ENCODE assay signal across 1 cellular context in the genomic region with DNA sequence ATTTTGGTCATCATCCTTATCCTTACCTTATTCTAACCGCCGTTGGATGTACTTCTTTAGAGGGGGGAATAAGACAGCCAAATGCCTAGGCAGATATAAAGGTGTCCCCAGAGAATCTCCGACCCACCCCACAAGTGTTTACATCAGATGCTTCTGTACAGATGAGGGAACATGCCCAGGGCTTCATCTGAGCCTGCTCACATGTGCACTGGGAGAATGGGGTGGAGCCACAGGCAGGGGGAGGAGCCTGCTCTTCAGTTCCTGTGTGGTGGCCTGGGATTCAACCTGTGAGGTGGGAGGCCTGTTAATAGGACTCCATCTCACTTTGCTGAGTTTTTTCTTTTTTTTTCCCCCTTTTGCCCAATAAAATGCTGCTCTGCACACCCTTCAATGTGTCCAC.
TF ChIP-seq lines count a peak whose summit lies in the region.

No MANE protein-coding gene starts in this region.

TF ChIP-seq in K562, 482 proteins besides CTCF, POLR2A, EP300 and RAD21 (continued from another document):
- TF ChIP-seq, protein P1, sequence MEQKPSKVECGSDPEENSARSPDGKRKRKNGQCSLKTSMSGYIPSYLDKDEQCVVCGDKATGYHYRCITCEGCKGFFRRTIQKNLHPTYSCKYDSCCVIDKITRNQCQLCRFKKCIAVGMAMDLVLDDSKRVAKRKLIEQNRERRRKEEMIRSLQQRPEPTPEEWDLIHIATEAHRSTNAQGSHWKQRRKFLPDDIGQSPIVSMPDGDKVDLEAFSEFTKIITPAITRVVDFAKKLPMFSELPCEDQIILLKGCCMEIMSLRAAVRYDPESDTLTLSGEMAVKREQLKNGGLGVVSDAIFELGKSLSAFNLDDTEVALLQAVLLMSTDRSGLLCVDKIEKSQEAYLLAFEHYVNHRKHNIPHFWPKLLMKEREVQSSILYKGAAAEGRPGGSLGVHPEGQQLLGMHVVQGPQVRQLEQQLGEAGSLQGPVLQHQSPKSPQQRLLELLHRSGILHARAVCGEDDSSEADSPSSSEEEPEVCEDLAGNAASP (IDR thresholded peaks at IDR 0.05), result no peak
- TF ChIP-seq ZKSCAN3 (CRISPR knock-in tag; IDR thresholded peaks at IDR 0.05) (no peak), EZH2 (IDR thresholded peaks at IDR 0.05; ENCODE audit: borderline replicate concordance, low read depth, low read length) (no peak), CXXC5 (CRISPR knock-in tag; IDR thresholded peaks at IDR 0.05) (no peak), TCF7 (IDR thresholded peaks at IDR 0.05; ENCODE audit: borderline replicate concordance) (no peak)
- TF ChIP-seq, protein P2, sequence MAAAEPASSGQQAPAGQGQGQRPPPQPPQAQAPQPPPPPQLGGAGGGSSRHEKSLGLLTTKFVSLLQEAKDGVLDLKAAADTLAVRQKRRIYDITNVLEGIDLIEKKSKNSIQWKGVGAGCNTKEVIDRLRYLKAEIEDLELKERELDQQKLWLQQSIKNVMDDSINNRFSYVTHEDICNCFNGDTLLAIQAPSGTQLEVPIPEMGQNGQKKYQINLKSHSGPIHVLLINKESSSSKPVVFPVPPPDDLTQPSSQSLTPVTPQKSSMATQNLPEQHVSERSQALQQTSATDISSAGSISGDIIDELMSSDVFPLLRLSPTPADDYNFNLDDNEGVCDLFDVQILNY (CRISPR knock-in tag; IDR thresholded peaks at IDR 0.05), result no peak
- TF ChIP-seq, protein P3, sequence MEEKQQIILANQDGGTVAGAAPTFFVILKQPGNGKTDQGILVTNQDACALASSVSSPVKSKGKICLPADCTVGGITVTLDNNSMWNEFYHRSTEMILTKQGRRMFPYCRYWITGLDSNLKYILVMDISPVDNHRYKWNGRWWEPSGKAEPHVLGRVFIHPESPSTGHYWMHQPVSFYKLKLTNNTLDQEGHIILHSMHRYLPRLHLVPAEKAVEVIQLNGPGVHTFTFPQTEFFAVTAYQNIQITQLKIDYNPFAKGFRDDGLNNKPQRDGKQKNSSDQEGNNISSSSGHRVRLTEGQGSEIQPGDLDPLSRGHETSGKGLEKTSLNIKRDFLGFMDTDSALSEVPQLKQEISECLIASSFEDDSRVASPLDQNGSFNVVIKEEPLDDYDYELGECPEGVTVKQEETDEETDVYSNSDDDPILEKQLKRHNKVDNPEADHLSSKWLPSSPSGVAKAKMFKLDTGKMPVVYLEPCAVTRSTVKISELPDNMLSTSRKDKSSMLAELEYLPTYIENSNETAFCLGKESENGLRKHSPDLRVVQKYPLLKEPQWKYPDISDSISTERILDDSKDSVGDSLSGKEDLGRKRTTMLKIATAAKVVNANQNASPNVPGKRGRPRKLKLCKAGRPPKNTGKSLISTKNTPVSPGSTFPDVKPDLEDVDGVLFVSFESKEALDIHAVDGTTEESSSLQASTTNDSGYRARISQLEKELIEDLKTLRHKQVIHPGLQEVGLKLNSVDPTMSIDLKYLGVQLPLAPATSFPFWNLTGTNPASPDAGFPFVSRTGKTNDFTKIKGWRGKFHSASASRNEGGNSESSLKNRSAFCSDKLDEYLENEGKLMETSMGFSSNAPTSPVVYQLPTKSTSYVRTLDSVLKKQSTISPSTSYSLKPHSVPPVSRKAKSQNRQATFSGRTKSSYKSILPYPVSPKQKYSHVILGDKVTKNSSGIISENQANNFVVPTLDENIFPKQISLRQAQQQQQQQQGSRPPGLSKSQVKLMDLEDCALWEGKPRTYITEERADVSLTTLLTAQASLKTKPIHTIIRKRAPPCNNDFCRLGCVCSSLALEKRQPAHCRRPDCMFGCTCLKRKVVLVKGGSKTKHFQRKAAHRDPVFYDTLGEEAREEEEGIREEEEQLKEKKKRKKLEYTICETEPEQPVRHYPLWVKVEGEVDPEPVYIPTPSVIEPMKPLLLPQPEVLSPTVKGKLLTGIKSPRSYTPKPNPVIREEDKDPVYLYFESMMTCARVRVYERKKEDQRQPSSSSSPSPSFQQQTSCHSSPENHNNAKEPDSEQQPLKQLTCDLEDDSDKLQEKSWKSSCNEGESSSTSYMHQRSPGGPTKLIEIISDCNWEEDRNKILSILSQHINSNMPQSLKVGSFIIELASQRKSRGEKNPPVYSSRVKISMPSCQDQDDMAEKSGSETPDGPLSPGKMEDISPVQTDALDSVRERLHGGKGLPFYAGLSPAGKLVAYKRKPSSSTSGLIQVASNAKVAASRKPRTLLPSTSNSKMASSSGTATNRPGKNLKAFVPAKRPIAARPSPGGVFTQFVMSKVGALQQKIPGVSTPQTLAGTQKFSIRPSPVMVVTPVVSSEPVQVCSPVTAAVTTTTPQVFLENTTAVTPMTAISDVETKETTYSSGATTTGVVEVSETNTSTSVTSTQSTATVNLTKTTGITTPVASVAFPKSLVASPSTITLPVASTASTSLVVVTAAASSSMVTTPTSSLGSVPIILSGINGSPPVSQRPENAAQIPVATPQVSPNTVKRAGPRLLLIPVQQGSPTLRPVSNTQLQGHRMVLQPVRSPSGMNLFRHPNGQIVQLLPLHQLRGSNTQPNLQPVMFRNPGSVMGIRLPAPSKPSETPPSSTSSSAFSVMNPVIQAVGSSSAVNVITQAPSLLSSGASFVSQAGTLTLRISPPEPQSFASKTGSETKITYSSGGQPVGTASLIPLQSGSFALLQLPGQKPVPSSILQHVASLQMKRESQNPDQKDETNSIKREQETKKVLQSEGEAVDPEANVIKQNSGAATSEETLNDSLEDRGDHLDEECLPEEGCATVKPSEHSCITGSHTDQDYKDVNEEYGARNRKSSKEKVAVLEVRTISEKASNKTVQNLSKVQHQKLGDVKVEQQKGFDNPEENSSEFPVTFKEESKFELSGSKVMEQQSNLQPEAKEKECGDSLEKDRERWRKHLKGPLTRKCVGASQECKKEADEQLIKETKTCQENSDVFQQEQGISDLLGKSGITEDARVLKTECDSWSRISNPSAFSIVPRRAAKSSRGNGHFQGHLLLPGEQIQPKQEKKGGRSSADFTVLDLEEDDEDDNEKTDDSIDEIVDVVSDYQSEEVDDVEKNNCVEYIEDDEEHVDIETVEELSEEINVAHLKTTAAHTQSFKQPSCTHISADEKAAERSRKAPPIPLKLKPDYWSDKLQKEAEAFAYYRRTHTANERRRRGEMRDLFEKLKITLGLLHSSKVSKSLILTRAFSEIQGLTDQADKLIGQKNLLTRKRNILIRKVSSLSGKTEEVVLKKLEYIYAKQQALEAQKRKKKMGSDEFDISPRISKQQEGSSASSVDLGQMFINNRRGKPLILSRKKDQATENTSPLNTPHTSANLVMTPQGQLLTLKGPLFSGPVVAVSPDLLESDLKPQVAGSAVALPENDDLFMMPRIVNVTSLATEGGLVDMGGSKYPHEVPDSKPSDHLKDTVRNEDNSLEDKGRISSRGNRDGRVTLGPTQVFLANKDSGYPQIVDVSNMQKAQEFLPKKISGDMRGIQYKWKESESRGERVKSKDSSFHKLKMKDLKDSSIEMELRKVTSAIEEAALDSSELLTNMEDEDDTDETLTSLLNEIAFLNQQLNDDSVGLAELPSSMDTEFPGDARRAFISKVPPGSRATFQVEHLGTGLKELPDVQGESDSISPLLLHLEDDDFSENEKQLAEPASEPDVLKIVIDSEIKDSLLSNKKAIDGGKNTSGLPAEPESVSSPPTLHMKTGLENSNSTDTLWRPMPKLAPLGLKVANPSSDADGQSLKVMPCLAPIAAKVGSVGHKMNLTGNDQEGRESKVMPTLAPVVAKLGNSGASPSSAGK (IDR thresholded peaks at IDR 0.05), result peak; percentile 49
- TF ChIP-seq, protein P4, sequence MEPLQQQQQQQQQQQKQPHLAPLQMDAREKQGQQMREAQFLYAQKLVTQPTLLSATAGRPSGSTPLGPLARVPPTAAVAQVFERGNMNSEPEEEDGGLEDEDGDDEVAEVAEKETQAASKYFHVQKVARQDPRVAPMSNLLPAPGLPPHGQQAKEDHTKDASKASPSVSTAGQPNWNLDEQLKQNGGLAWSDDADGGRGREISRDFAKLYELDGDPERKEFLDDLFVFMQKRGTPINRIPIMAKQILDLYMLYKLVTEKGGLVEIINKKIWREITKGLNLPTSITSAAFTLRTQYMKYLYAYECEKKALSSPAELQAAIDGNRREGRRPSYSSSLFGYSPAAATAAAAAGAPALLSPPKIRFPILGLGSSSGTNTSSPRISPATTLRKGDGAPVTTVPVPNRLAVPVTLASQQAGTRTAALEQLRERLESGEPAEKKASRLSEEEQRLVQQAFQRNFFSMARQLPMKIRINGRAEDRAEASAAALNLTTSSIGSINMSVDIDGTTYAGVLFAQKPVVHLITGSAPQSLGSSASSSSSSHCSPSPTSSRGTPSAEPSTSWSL (CRISPR knock-in tag; IDR thresholded peaks at IDR 0.05; ENCODE audit: borderline replicate concordance), result no peak
- TF ChIP-seq, protein P5, sequence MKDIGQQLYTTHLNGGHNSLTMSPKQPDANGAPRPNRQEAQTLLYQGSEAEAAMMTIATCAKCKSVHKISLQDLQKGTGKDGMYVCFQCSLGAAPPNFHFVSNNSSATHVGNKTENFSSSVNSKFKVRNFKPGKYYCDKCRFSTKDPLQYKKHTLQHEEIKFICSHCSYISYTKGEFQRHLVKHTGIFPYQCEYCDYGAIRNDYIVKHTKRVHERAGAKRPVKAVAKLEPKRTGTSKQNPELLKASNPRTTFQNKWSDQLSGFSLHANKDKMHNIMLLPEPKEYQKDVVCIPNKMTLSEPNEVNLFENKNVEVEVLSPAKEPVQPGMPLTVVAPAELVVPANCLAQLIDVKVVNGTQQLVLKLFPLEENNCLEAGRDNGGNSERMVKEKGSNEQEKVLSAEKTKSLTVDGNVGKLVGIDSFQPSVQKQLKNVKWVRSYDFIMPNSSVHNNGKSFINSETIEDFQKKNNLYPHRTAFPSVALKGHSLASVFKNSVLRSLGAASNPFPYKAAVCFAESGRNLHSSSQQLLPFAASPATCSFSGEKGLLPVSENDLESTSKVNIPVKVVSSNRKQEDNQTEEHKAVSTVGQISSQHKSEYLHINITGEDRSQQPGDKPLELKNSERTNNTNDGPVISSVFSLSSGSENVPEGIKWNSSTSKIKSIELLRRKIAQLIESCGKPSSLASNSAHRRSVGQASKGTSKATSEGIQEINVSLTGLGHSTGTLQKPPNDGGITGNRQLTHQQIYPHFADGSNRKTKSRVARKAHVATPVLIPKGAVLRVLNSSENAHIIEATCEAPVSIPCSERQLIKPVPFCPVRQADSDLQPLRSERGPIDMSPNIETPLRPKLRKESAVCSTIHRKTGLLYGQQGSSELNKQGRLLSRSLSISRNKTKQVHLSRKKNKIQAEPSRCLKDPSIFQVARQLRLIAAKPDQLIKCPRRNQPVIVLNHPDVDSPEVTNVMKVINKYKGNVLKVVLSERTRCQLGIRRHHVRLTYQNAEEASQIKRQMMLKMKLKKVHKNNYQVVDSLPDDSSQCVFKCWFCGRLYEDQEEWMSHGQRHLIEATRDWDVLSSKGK (CRISPR knock-in tag; IDR thresholded peaks at IDR 0.05), result no peak
